1 cellular context compared by ENCODE assay signal in the genomic region with DNA sequence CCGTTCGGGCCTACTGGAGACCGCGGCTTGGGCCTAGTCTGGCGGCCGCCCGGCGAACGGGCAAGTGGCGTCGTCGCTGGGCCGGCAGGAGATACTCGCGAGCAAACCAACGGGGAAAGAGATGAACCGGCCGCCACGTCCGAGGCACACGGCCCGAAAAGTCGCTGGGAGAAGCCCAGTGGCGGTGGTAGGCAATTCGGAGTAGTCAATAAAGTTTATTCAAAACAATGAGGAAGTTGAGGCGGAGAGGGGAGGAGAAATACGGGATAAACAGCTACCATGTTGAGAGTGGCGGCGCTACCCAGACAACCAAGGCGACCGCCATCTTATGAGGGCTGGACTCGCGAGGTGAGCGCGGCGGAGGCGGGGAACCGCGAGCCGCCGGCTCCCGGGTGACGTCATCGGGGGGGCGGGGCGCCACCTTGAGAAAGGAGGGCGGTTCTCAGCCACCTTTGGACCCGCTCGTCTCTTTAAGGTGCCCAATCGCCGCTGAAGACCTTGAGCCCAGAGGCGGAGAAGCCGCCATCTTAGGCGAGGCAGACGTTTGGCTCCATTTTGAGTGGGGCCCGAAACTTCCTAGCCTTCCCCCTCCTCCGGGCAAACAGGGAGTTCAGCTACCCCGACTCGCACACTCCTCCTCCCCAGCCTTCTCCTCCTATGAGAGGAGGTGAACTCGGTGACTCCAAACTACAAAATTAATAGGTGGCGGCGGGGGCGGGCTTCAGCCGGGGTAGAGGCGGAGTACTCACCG.
TF ChIP-seq lines count a peak whose summit lies in the region.

A gene (minus strand): TSS at position 348 of the 751 bp plus-strand sequence. CDS start 1,745 bp downstream, outside the sequence.

TF ChIP-seq in HEK293, 187 proteins besides CTCF, POLR2A, EP300 and RAD21 (continued from another document and continues in another):
- TF ChIP-seq, protein P1, sequence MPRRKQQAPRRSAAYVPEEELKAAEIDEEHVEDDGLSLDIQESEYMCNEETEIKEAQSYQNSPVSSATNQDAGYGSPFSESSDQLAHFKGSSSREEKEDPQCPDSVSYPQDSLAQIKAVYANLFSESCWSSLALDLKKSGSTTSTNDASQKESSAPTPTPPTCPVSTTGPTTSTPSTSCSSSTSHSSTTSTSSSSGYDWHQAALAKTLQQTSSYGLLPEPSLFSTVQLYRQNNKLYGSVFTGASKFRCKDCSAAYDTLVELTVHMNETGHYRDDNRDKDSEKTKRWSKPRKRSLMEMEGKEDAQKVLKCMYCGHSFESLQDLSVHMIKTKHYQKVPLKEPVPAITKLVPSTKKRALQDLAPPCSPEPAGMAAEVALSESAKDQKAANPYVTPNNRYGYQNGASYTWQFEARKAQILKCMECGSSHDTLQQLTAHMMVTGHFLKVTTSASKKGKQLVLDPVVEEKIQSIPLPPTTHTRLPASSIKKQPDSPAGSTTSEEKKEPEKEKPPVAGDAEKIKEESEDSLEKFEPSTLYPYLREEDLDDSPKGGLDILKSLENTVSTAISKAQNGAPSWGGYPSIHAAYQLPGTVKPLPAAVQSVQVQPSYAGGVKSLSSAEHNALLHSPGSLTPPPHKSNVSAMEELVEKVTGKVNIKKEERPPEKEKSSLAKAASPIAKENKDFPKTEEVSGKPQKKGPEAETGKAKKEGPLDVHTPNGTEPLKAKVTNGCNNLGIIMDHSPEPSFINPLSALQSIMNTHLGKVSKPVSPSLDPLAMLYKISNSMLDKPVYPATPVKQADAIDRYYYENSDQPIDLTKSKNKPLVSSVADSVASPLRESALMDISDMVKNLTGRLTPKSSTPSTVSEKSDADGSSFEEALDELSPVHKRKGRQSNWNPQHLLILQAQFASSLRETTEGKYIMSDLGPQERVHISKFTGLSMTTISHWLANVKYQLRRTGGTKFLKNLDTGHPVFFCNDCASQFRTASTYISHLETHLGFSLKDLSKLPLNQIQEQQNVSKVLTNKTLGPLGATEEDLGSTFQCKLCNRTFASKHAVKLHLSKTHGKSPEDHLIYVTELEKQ (tag by site-specific recombination; IDR thresholded peaks at IDR 0.05; ENCODE audit: borderline replicate concordance): no peak; the same call in 1 of the 2 replicates
- TF ChIP-seq ZNF600 (tag by site-specific recombination; IDR thresholded peaks at IDR 0.05): peak; percentile 72
- TF ChIP-seq ZNF416 (tag by site-specific recombination; IDR thresholded peaks at IDR 0.05): no peak
- TF ChIP-seq ZNF610 (tag by site-specific recombination; IDR thresholded peaks at IDR 0.05; ENCODE audit: borderline replicate concordance): peak; percentile 86; the same call in 1 of the 2 replicates
- no peak for TF ChIP-seq ZNF404 (tag by site-specific recombination; IDR thresholded peaks at IDR 0.05)
- TF ChIP-seq KLF16 (tag by site-specific recombination; IDR thresholded peaks at IDR 0.05): peak; percentile 77
- TF ChIP-seq, protein P2, sequence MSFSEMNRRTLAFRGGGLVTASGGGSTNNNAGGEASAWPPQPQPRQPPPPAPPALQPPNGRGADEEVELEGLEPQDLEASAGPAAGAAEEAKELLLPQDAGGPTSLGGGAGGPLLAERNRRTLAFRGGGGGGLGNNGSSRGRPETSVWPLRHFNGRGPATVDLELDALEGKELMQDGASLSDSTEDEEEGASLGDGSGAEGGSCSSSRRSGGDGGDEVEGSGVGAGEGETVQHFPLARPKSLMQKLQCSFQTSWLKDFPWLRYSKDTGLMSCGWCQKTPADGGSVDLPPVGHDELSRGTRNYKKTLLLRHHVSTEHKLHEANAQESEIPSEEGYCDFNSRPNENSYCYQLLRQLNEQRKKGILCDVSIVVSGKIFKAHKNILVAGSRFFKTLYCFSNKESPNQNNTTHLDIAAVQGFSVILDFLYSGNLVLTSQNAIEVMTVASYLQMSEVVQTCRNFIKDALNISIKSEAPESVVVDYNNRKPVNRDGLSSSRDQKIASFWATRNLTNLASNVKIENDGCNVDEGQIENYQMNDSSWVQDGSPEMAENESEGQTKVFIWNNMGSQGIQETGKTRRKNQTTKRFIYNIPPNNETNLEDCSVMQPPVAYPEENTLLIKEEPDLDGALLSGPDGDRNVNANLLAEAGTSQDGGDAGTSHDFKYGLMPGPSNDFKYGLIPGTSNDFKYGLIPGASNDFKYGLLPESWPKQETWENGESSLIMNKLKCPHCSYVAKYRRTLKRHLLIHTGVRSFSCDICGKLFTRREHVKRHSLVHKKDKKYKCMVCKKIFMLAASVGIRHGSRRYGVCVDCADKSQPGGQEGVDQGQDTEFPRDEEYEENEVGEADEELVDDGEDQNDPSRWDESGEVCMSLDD (tag by site-specific recombination; IDR thresholded peaks at IDR 0.05): no peak; the same call in 1 of the 2 replicates
- peak; percentile 80 for TF ChIP-seq ZBTB17 (tag by site-specific recombination; IDR thresholded peaks at IDR 0.05)
- peak; percentile 90 for TF ChIP-seq ZNF629 (tag by site-specific recombination; IDR thresholded peaks at IDR 0.05)
- no peak; the same call in 1 of the 2 replicates for TF ChIP-seq ZNF423 (tag by site-specific recombination; IDR thresholded peaks at IDR 0.05)
- no peak for TF ChIP-seq HOXD13 (CRISPR knock-in tag; IDR thresholded peaks at IDR 0.05; ENCODE audit: borderline replicate concordance)
- TF ChIP-seq, protein P3, sequence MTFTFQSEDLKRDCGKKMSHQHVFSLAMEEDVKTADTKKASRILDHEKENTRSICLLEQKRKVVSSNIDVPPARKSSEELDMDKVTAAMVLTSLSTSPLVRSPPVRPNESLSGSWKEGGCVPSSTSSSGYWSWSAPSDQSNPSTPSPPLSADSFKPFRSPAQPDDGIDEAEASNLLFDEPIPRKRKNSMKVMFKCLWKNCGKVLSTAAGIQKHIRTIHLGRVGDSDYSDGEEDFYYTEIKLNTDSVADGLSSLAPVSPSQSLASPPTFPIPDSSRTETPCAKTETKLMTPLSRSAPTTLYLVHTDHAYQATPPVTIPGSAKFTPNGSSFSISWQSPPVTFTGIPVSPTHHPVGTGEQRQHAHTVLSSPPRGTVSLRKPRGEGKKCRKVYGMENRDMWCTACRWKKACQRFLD (tag by site-specific recombination; IDR thresholded peaks at IDR 0.05): no peak
- TF ChIP-seq, protein P4, sequence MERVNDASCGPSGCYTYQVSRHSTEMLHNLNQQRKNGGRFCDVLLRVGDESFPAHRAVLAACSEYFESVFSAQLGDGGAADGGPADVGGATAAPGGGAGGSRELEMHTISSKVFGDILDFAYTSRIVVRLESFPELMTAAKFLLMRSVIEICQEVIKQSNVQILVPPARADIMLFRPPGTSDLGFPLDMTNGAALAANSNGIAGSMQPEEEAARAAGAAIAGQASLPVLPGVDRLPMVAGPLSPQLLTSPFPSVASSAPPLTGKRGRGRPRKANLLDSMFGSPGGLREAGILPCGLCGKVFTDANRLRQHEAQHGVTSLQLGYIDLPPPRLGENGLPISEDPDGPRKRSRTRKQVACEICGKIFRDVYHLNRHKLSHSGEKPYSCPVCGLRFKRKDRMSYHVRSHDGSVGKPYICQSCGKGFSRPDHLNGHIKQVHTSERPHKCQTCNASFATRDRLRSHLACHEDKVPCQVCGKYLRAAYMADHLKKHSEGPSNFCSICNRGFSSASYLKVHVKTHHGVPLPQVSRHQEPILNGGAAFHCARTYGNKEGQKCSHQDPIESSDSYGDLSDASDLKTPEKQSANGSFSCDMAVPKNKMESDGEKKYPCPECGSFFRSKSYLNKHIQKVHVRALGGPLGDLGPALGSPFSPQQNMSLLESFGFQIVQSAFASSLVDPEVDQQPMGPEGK (tag by site-specific recombination; IDR thresholded peaks at IDR 0.05): peak; percentile 71
- TF ChIP-seq ZBTB7A (tag by site-specific recombination; IDR thresholded peaks at IDR 0.05; ENCODE audit: low read depth): 0 out of 2 replicates have a peak, but pooled peaks have one; percentile 40
- TF ChIP-seq, protein P5, sequence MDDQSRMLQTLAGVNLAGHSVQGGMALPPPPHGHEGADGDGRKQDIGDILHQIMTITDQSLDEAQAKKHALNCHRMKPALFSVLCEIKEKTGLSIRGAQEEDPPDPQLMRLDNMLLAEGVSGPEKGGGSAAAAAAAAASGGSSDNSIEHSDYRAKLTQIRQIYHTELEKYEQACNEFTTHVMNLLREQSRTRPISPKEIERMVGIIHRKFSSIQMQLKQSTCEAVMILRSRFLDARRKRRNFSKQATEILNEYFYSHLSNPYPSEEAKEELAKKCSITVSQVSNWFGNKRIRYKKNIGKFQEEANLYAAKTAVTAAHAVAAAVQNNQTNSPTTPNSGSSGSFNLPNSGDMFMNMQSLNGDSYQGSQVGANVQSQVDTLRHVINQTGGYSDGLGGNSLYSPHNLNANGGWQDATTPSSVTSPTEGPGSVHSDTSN (CRISPR knock-in tag; IDR thresholded peaks at IDR 0.05): no peak; the same call in 1 of the 2 replicates
- TF ChIP-seq ZNF426 (tag by site-specific recombination; IDR thresholded peaks at IDR 0.05): no peak
- 0 out of 2 replicates have a peak, but pooled peaks have one; percentile 10 for TF ChIP-seq OSR2 (tag by site-specific recombination; IDR thresholded peaks at IDR 0.05)
- TF ChIP-seq, protein P6, sequence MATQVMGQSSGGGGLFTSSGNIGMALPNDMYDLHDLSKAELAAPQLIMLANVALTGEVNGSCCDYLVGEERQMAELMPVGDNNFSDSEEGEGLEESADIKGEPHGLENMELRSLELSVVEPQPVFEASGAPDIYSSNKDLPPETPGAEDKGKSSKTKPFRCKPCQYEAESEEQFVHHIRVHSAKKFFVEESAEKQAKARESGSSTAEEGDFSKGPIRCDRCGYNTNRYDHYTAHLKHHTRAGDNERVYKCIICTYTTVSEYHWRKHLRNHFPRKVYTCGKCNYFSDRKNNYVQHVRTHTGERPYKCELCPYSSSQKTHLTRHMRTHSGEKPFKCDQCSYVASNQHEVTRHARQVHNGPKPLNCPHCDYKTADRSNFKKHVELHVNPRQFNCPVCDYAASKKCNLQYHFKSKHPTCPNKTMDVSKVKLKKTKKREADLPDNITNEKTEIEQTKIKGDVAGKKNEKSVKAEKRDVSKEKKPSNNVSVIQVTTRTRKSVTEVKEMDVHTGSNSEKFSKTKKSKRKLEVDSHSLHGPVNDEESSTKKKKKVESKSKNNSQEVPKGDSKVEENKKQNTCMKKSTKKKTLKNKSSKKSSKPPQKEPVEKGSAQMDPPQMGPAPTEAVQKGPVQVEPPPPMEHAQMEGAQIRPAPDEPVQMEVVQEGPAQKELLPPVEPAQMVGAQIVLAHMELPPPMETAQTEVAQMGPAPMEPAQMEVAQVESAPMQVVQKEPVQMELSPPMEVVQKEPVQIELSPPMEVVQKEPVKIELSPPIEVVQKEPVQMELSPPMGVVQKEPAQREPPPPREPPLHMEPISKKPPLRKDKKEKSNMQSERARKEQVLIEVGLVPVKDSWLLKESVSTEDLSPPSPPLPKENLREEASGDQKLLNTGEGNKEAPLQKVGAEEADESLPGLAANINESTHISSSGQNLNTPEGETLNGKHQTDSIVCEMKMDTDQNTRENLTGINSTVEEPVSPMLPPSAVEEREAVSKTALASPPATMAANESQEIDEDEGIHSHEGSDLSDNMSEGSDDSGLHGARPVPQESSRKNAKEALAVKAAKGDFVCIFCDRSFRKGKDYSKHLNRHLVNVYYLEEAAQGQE (tag by site-specific recombination; IDR thresholded peaks at IDR 0.05): no peak
- no peak for TF ChIP-seq ZNF837 (tag by site-specific recombination; IDR thresholded peaks at IDR 0.05)
- peak; percentile 48 for TF ChIP-seq ZFHX2 (tag by site-specific recombination; conservative IDR thresholded peaks at IDR 0.05)
- TF ChIP-seq, protein P7, sequence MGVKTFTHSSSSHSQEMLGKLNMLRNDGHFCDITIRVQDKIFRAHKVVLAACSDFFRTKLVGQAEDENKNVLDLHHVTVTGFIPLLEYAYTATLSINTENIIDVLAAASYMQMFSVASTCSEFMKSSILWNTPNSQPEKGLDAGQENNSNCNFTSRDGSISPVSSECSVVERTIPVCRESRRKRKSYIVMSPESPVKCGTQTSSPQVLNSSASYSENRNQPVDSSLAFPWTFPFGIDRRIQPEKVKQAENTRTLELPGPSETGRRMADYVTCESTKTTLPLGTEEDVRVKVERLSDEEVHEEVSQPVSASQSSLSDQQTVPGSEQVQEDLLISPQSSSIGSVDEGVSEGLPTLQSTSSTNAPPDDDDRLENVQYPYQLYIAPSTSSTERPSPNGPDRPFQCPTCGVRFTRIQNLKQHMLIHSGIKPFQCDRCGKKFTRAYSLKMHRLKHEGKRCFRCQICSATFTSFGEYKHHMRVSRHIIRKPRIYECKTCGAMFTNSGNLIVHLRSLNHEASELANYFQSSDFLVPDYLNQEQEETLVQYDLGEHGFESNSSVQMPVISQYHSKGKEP (tag by site-specific recombination; IDR thresholded peaks at IDR 0.05): no peak
- TF ChIP-seq HOXC10 (CRISPR knock-in tag; IDR thresholded peaks at IDR 0.05): no peak
- TF ChIP-seq, protein P8, sequence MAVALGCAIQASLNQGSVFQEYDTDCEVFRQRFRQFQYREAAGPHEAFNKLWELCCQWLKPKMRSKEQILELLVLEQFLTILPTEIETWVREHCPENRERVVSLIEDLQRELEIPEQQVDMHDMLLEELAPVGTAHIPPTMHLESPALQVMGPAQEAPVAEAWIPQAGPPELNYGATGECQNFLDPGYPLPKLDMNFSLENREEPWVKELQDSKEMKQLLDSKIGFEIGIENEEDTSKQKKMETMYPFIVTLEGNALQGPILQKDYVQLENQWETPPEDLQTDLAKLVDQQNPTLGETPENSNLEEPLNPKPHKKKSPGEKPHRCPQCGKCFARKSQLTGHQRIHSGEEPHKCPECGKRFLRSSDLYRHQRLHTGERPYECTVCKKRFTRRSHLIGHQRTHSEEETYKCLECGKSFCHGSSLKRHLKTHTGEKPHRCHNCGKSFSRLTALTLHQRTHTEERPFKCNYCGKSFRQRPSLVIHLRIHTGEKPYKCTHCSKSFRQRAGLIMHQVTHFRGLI (tag by site-specific recombination; IDR thresholded peaks at IDR 0.05): peak; percentile 73
- TF ChIP-seq, protein P9, sequence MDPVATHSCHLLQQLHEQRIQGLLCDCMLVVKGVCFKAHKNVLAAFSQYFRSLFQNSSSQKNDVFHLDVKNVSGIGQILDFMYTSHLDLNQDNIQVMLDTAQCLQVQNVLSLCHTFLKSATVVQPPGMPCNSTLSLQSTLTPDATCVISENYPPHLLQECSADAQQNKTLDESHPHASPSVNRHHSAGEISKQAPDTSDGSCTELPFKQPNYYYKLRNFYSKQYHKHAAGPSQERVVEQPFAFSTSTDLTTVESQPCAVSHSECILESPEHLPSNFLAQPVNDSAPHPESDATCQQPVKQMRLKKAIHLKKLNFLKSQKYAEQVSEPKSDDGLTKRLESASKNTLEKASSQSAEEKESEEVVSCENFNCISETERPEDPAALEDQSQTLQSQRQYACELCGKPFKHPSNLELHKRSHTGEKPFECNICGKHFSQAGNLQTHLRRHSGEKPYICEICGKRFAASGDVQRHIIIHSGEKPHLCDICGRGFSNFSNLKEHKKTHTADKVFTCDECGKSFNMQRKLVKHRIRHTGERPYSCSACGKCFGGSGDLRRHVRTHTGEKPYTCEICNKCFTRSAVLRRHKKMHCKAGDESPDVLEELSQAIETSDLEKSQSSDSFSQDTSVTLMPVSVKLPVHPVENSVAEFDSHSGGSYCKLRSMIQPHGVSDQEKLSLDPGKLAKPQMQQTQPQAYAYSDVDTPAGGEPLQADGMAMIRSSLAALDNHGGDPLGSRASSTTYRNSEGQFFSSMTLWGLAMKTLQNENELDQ (tag by site-specific recombination; IDR thresholded peaks at IDR 0.05; ENCODE audit: low read depth): no peak
- TF ChIP-seq, protein P10, sequence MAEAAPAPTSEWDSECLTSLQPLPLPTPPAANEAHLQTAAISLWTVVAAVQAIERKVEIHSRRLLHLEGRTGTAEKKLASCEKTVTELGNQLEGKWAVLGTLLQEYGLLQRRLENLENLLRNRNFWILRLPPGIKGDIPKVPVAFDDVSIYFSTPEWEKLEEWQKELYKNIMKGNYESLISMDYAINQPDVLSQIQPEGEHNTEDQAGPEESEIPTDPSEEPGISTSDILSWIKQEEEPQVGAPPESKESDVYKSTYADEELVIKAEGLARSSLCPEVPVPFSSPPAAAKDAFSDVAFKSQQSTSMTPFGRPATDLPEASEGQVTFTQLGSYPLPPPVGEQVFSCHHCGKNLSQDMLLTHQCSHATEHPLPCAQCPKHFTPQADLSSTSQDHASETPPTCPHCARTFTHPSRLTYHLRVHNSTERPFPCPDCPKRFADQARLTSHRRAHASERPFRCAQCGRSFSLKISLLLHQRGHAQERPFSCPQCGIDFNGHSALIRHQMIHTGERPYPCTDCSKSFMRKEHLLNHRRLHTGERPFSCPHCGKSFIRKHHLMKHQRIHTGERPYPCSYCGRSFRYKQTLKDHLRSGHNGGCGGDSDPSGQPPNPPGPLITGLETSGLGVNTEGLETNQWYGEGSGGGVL (tag by site-specific recombination; IDR thresholded peaks at IDR 0.05): peak; percentile 63
- no peak for TF ChIP-seq ZNF174 (tag by site-specific recombination; IDR thresholded peaks at IDR 0.05)
